In the genomic region with DNA sequence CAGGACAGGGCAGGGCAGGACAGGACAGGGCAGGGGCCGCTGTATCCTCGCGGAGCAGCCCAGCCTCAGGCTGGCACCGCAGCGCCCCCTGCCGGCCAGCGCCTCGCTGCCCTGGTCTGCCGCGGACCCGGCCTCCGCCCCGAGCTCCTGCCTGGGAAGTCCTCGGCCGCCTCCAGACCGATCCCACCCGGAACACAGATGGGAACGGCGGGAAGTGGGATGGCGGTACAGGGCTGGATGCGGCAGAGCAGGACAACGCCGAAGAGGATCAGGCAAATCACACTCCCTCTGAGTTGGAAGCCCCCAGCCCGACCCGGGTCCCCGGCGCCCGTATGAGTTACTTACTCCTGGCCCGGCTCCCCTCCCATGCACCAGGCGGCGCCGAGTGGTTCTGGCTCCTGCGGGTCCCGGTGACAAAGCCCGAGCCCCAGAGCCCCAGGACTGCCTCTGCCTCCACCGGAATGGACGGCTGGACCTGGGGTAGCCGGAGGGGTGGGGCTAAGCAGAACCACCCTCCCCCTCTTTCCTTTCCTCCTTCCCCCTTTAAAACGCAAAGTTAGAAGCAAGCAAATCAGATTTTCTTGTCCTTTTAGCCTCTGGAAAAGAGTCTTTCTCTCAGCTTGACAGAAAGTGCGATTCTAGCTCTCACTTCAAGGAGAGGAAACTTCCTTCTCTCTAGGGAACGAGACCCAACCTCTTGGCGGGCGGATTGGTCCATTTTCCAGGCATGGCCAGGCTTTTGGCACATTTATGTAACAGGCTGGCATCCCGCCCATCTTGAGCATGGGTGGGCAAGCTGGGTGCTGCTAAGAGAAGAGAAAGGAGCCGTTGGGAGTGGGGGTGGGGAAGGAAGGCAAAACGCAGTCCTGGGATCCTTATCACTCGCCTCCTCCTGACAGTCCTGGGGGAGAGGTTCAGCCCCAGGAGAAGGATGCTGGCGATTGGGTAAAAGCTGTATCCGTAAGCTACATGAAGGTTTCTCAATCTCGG, we compare ENCODE assay signal across 1 cellular context.
TF ChIP-seq lines count a peak whose summit lies in the region.

A gene with protein sequence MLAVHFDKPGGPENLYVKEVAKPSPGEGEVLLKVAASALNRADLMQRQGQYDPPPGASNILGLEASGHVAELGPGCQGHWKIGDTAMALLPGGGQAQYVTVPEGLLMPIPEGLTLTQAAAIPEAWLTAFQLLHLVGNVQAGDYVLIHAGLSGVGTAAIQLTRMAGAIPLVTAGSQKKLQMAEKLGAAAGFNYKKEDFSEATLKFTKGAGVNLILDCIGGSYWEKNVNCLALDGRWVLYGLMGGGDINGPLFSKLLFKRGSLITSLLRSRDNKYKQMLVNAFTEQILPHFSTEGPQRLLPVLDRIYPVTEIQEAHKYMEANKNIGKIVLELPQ (minus strand): TSS at position 449 of the 990 bp plus-strand sequence. CDS start 508 bp downstream, outside the sequence.

TF ChIP-seq in K562, 482 proteins besides CTCF, POLR2A, EP300 and RAD21 (continued from another document and continues in another):
- no peak for TF ChIP-seq NR4A1 (CRISPR knock-in tag; IDR thresholded peaks at IDR 0.05)
- TF ChIP-seq NR4A1 (tag; IDR thresholded peaks at IDR 0.05): peak; percentile 22; the same call in 1 of the 2 replicates
- peak; percentile 58; the same call in 1 of the 2 replicates for TF ChIP-seq KLF1 (tag; IDR thresholded peaks at IDR 0.05)
- TF ChIP-seq, protein P1, sequence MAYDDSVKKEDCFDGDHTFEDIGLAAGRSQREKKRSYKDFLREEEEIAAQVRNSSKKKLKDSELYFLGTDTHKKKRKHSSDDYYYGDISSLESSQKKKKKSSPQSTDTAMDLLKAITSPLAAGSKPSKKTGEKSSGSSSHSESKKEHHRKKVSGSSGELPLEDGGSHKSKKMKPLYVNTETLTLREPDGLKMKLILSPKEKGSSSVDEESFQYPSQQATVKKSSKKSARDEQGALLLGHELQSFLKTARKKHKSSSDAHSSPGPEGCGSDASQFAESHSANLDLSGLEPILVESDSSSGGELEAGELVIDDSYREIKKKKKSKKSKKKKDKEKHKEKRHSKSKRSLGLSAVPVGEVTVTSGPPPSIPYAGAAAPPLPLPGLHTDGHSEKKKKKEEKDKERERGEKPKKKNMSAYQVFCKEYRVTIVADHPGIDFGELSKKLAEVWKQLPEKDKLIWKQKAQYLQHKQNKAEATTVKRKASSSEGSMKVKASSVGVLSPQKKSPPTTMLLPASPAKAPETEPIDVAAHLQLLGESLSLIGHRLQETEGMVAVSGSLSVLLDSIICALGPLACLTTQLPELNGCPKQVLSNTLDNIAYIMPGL (CRISPR knock-in tag; IDR thresholded peaks at IDR 0.05): peak; percentile 97
- TF ChIP-seq, protein P2, sequence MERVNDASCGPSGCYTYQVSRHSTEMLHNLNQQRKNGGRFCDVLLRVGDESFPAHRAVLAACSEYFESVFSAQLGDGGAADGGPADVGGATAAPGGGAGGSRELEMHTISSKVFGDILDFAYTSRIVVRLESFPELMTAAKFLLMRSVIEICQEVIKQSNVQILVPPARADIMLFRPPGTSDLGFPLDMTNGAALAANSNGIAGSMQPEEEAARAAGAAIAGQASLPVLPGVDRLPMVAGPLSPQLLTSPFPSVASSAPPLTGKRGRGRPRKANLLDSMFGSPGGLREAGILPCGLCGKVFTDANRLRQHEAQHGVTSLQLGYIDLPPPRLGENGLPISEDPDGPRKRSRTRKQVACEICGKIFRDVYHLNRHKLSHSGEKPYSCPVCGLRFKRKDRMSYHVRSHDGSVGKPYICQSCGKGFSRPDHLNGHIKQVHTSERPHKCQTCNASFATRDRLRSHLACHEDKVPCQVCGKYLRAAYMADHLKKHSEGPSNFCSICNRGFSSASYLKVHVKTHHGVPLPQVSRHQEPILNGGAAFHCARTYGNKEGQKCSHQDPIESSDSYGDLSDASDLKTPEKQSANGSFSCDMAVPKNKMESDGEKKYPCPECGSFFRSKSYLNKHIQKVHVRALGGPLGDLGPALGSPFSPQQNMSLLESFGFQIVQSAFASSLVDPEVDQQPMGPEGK (CRISPR knock-in tag; IDR thresholded peaks at IDR 0.05; ENCODE audit: borderline replicate concordance): no peak
- TF ChIP-seq KDM1A (IDR thresholded peaks at IDR 0.05): peak; percentile 50 to 64; a peak in 3 of 4 replicates
- TF ChIP-seq ZZZ3 (IDR thresholded peaks at IDR 0.05): peak; percentile 89
- no peak for TF ChIP-seq ETS2 (tag; IDR thresholded peaks at IDR 0.05; ENCODE audit: borderline replicate concordance, poor library complexity, severe bottlenecking)
- TF ChIP-seq, protein P3, sequence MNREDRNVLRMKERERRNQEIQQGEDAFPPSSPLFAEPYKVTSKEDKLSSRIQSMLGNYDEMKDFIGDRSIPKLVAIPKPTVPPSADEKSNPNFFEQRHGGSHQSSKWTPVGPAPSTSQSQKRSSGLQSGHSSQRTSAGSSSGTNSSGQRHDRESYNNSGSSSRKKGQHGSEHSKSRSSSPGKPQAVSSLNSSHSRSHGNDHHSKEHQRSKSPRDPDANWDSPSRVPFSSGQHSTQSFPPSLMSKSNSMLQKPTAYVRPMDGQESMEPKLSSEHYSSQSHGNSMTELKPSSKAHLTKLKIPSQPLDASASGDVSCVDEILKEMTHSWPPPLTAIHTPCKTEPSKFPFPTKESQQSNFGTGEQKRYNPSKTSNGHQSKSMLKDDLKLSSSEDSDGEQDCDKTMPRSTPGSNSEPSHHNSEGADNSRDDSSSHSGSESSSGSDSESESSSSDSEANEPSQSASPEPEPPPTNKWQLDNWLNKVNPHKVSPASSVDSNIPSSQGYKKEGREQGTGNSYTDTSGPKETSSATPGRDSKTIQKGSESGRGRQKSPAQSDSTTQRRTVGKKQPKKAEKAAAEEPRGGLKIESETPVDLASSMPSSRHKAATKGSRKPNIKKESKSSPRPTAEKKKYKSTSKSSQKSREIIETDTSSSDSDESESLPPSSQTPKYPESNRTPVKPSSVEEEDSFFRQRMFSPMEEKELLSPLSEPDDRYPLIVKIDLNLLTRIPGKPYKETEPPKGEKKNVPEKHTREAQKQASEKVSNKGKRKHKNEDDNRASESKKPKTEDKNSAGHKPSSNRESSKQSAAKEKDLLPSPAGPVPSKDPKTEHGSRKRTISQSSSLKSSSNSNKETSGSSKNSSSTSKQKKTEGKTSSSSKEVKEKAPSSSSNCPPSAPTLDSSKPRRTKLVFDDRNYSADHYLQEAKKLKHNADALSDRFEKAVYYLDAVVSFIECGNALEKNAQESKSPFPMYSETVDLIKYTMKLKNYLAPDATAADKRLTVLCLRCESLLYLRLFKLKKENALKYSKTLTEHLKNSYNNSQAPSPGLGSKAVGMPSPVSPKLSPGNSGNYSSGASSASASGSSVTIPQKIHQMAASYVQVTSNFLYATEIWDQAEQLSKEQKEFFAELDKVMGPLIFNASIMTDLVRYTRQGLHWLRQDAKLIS (CRISPR knock-in tag; IDR thresholded peaks at IDR 0.05): peak; percentile 94
- no peak for TF ChIP-seq U2AF1 (optimal IDR thresholded peaks at IDR 0.05; ENCODE audit: low read depth, low read length)
- TF ChIP-seq SRF (CRISPR knock-in tag; IDR thresholded peaks at IDR 0.05): 0 out of 4 replicates have a peak, but pooled peaks of 1 of the 2 experiments have one; percentile 23
- TF ChIP-seq GABPB1 (CRISPR knock-in tag; IDR thresholded peaks at IDR 0.05): peak; percentile 88
- no peak; the same call in 1 of the 2 replicates for TF ChIP-seq CHD2 (IDR thresholded peaks at IDR 0.05; ENCODE audit: low read depth, low read length)
- TF ChIP-seq, protein P4, sequence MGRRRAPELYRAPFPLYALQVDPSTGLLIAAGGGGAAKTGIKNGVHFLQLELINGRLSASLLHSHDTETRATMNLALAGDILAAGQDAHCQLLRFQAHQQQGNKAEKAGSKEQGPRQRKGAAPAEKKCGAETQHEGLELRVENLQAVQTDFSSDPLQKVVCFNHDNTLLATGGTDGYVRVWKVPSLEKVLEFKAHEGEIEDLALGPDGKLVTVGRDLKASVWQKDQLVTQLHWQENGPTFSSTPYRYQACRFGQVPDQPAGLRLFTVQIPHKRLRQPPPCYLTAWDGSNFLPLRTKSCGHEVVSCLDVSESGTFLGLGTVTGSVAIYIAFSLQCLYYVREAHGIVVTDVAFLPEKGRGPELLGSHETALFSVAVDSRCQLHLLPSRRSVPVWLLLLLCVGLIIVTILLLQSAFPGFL (CRISPR knock-in tag; IDR thresholded peaks at IDR 0.05): 0 out of 2 replicates have a peak, but pooled peaks have one; percentile 24
- TF ChIP-seq ZNF830 (CRISPR knock-in tag; IDR thresholded peaks at IDR 0.05): 0 out of 2 replicates have a peak, but pooled peaks have one; percentile 42
- TF ChIP-seq, protein P5, sequence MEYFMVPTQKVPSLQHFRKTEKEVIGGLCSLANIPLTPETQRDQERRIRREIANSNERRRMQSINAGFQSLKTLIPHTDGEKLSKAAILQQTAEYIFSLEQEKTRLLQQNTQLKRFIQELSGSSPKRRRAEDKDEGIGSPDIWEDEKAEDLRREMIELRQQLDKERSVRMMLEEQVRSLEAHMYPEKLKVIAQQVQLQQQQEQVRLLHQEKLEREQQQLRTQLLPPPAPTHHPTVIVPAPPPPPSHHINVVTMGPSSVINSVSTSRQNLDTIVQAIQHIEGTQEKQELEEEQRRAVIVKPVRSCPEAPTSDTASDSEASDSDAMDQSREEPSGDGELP (CRISPR knock-in tag; IDR thresholded peaks at IDR 0.05; ENCODE audit: borderline replicate concordance): peak; percentile 78
- TF ChIP-seq, protein P6, sequence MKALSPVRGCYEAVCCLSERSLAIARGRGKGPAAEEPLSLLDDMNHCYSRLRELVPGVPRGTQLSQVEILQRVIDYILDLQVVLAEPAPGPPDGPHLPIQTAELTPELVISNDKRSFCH (CRISPR knock-in tag; IDR thresholded peaks at IDR 0.05): no peak
- TF ChIP-seq, protein P6 (tag; IDR thresholded peaks at IDR 0.05): peak; percentile 49; the same call in 1 of the 2 replicates
- TF ChIP-seq SMAD2 (IDR thresholded peaks at IDR 0.05; ENCODE audit: low read depth, low read length): no peak
- TF ChIP-seq, protein P7, sequence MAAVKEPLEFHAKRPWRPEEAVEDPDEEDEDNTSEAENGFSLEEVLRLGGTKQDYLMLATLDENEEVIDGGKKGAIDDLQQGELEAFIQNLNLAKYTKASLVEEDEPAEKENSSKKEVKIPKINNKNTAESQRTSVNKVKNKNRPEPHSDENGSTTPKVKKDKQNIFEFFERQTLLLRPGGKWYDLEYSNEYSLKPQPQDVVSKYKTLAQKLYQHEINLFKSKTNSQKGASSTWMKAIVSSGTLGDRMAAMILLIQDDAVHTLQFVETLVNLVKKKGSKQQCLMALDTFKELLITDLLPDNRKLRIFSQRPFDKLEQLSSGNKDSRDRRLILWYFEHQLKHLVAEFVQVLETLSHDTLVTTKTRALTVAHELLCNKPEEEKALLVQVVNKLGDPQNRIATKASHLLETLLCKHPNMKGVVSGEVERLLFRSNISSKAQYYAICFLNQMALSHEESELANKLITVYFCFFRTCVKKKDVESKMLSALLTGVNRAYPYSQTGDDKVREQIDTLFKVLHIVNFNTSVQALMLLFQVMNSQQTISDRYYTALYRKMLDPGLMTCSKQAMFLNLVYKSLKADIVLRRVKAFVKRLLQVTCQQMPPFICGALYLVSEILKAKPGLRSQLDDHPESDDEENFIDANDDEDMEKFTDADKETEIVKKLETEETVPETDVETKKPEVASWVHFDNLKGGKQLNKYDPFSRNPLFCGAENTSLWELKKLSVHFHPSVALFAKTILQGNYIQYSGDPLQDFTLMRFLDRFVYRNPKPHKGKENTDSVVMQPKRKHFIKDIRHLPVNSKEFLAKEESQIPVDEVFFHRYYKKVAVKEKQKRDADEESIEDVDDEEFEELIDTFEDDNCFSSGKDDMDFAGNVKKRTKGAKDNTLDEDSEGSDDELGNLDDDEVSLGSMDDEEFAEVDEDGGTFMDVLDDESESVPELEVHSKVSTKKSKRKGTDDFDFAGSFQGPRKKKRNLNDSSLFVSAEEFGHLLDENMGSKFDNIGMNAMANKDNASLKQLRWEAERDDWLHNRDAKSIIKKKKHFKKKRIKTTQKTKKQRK (IDR thresholded peaks at IDR 0.05; ENCODE audit: borderline replicate concordance, low read depth, low read length): no peak
- no peak for TF ChIP-seq ZNF384 (IDR thresholded peaks at IDR 0.05; ENCODE audit: low read depth, low read length)
- TF ChIP-seq ZNF23 (CRISPR knock-in tag; IDR thresholded peaks at IDR 0.05): no peak
- TF ChIP-seq RAD51 (IDR thresholded peaks at IDR 0.05; ENCODE audit: borderline replicate concordance, low read depth): peak; percentile 5; the same call in 1 of the 2 replicates
- 0 out of 2 replicates have a peak, but pooled peaks have one; percentile 2 for TF ChIP-seq SPI1 (IDR thresholded peaks at IDR 0.05; ENCODE audit: borderline replicate concordance, low read depth, low read length)
